13 cellular contexts compared by ENCODE assay signal in the genomic region with DNA sequence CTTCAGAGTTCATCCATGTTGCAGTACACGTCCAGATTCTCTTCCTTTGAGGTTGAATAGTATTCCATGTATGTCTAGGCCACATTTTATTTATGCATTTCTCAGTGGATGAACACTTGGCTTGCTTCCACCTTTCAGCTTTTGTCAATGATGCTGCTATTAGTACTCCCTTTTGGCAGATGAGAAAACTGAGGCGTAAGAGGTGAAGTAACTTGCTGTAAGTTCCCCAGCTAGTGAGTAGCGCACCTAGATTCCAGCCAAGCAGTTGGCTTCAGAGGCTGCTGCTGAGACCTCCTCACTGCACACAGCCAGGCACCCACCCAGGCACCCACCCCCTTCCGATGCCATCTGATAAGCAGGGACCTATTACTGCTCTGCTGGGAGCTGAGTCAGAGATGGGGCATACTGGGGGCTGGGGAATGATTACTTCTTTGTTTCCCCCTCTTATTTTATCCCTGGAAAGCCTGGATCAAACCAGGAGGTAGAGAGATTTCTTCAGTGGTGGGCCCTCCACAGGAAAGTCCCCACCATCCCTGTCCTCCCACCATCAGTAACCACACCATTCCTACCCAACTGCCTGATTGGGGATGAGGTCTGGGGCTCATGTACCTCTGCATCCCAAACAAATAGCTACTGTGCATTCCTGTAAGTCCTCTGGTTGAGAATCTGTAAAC.
A peak's percentile ranks its signal among the peaks of the same experiment; 100 is the strongest.
DNase-seq lines count a peak whose midpoint lies in the region; ATAC-seq and TF ChIP-seq lines count a peak whose summit lies in the region.
"Had no signal": no experiment of that assay in that cellular context is flagged by ENCODE, and none has a peak within 500 bp of the region (broad histone marks: within the 10 kb centered on the region; RNA-seq: fewer than 3 reads in every experiment).

No MANE protein-coding gene starts in this region.

- peak overlapping the region; percentile 79; the same call in 1 of the 2 replicates for H2AFZ ChIP-seq in OCI-LY7 (ENCODE audit: low read length)
- H2AFZ ChIP-seq: GM23338 had no signal

- H4K20me1 ChIP-seq in OCI-LY7 (ENCODE audit: insufficient read depth, low read length), result no peaks in the 10 kb centered on the region

- no TSS peak for BruUV-seq in OCI-LY7 (replicated peaks; lab: Mats Ljungman, UMichigan)

- H3K4me3 ChIP-seq in OCI-LY7 (ENCODE audit: low read depth, low read length, poor library complexity, severe bottlenecking) (peak overlapping the region; percentile 27), choroid plexus epithelial cell (ENCODE audit: low read depth, low read length) (no peak overlapping the region)
- H3K4me3 ChIP-seq: ascending aorta, GM23338, transverse colon had no signal

- peaks cover 31% of the 10 kb centered on the region for H3K4me1 ChIP-seq in OCI-LY7 (ENCODE audit: insufficient read depth, low read length, poor library complexity, severe bottlenecking)
- H3K4me1 ChIP-seq: ascending aorta had no signal

- H3K4me1 Mint-ChIP-seq in activated CD4-positive, alpha-beta T cell treated with anti-CD3 and anti-CD28 coated beads for 36 hours, result peaks cover 32% of the 10 kb centered on the region

- no peak for DNase-seq in activated CD4-positive, alpha-beta T cell treated with anti-CD3 and anti-CD28 coated beads for 36 hours
- DNase-seq in activated CD4-positive, alpha-beta T cell treated with anti-CD3 and anti-CD28 coated beads for 1 hour, result no peak
- no peak for DNase-seq in OCI-LY7 (ENCODE audit: low spot score)
- peak; percentile 82 for DNase-seq in choroid plexus epithelial cell (ENCODE audit: low read depth)
- DNase-seq in stimulated activated CD8-positive, alpha-beta memory T cell treated with anti-CD3 and anti-CD28 coated beads, Interleukin-4, amount 100 ng/mL, for 48 hours, result peak; percentile 45
- no peak for DNase-seq in effector CD8-positive, alpha-beta T cell (lab: John Stamatoyannopoulos, UW)
- DNase-seq in activated CD4-positive, CD25-positive, alpha-beta regulatory T cell treated with anti-CD3 and anti-CD28 coated beads, Interleukin-2, amount 50 U/mL, for 72 hours, result no peak
- DNase-seq: NCI-H345, transverse colon had no signal

- no peaks in the 10 kb centered on the region for H3K36me3 ChIP-seq in OCI-LY7 (ENCODE audit: insufficient read depth, low read length)
- H3K36me3 ChIP-seq: ascending aorta, transverse colon had no signal

- no peaks in the 10 kb centered on the region for H3K9me2 ChIP-seq in OCI-LY7 (ENCODE audit: insufficient read depth, low read length)

- no peaks in the 10 kb centered on the region for H3K9me3 Mint-ChIP-seq in activated CD4-positive, alpha-beta T cell treated with anti-CD3 and anti-CD28 coated beads for 36 hours (ENCODE audit: low read depth)

- CTCF ChIA-PET in activated CD4-positive, alpha-beta T cell treated with anti-CD3 and anti-CD28 coated beads for 36 hours (lab: Charles Lee), result interaction anchor here (0.6 to 5.6 kb wide), 16 partner anchors 10 to 614 kb away, joined by 3 to 30 read pairs (median 4); no protein-coding TSS in a partner anchor
- CTCF ChIA-PET in OCI-LY7 (lab: Charles Lee; ENCODE audit: unreplicated experiment), result interaction anchor here (1.3 kb wide), 1 partner anchor 596 kb away, joined by 3 read pairs; no protein-coding TSS in a partner anchor

- peak overlapping the region; percentile 88 for H3K27ac Mint-ChIP-seq in activated CD4-positive, alpha-beta T cell treated with anti-CD3 and anti-CD28 coated beads for 36 hours
- H3K27ac Mint-ChIP-seq: GM23338 had no signal

- intact Hi-C loops in activated CD4-positive, alpha-beta T cell treated with anti-CD3 and anti-CD28 coated beads for 36 hours (cut with DNase I, micrococcal nuclease), result loop anchor here (1.0 to 5.0 kb wide), 7 partner anchors 77 to 413 kb away; a partner anchor contains a TSS
- intact Hi-C loops in OCI-LY7 (cut with micrococcal nuclease; ENCODE audit: unreplicated experiment), result loop anchor here (10.0 kb wide), 1 partner anchor 263 kb away; no protein-coding TSS in a partner anchor

- POLR2A ChIA-PET in activated CD4-positive, alpha-beta T cell treated with anti-CD3 and anti-CD28 coated beads for 36 hours (lab: Charles Lee), result interaction anchor here (0.8 to 1.7 kb wide), 4 partner anchors 23 to 413 kb away, joined by 3 to 9 read pairs (median 4); no protein-coding TSS in a partner anchor
- POLR2A ChIA-PET in OCI-LY7 (lab: Charles Lee), result interaction anchor here (0.6 to 1.6 kb wide), 7 partner anchors 9 to 183 kb away, joined by 3 to 4 read pairs (median 3); no protein-coding TSS in a partner anchor

- peak overlapping the region; percentile 42 for H3K27ac ChIP-seq in OCI-LY7 (ENCODE audit: low read depth, low read length, poor library complexity, severe bottlenecking)
- H3K27ac ChIP-seq: ascending aorta had no signal

- H3K4me2 ChIP-seq in OCI-LY7 (ENCODE audit: low read length), result peak overlapping the region; percentile 56
- H3K4me2 ChIP-seq: GM23338 had no signal

- no peaks in the 10 kb centered on the region for H3K79me2 ChIP-seq in OCI-LY7 (ENCODE audit: insufficient read depth, low read depth, low read length)

- ATAC-seq in activated CD4-positive, alpha-beta T cell treated with anti-CD3 and anti-CD28 coated beads for 36 hours, result no peak
- no peak for ATAC-seq in HG02678 (IDR thresholded peaks at IDR 0.05; ENCODE audit: unreplicated experiment)
- ATAC-seq: GM23338, Right ventricle myocardium inferior had no signal

- H3K4me3 Mint-ChIP-seq in activated CD4-positive, alpha-beta T cell treated with anti-CD3 and anti-CD28 coated beads for 36 hours, result no peak overlapping the region
- H3K4me3 Mint-ChIP-seq: GM23338 had no signal

- H3K27me3 Mint-ChIP-seq in activated CD4-positive, alpha-beta T cell treated with anti-CD3 and anti-CD28 coated beads for 36 hours, result peaks cover 3% of the 10 kb centered on the region

- H3K36me3 Mint-ChIP-seq in activated CD4-positive, alpha-beta T cell treated with anti-CD3 and anti-CD28 coated beads for 36 hours (ENCODE audit: low read depth), result no peaks in the 10 kb centered on the region

- peaks cover 2% of the 10 kb centered on the region; the same call in 1 of the 2 replicates for H3K9me3 ChIP-seq in OCI-LY7 (ENCODE audit: low read length)
- H3K9me3 ChIP-seq: ascending aorta, transverse colon had no signal

- TF ChIP-seq CTCF in OCI-LY7 (conservative IDR thresholded peaks at IDR 0.05; ENCODE audit: low read length), result no peak
- no peak for TF ChIP-seq CTCF in choroid plexus epithelial cell (conservative IDR thresholded peaks at IDR 0.05; ENCODE audit: low read depth, low read length)

Comparison
In these comparisons a context has a peak if more than half of its experiments do, and no peak if none do; other contexts are left out.
1. DNase-seq: peak in choroid plexus epithelial cell (single experiment) and stimulated activated CD8-positive, alpha-beta memory T cell treated with anti-CD3 and anti-CD28 coated beads, Interleukin-4, amount 100 ng/mL, for 48 hours (single experiment); none in activated CD4-positive, alpha-beta T cell treated with anti-CD3 and anti-CD28 coated beads for 36 hours (single experiment), activated CD4-positive, alpha-beta T cell treated with anti-CD3 and anti-CD28 coated beads for 1 hour (single experiment), OCI-LY7 (single experiment), effector CD8-positive, alpha-beta T cell (single experiment) and activated CD4-positive, CD25-positive, alpha-beta regulatory T cell treated with anti-CD3 and anti-CD28 coated beads, Interleukin-2, amount 50 U/mL, for 72 hours (single experiment).